27 cellular contexts compared by ENCODE assay signal in the genomic region with DNA sequence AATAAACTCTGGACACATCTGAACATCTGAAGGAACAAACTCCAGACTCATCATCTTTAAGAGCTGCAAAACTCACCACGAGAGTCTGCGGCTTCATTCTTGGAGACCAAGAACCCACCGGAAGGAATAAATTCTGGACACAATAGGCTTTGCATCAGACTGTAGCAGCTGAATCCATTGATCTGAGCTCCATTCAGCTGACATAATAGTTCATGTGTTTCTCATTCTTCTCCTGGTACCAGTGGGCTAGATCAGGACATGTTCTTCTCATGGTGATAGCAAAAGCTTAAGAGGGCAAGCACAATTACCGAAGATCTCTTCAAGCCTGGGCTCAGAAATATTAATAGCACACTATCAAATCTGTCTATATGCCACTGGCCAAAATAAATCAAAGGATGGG. TPM values are rescaled to one million over a fixed set of nuclear protein-coding genes. Genes with fewer than 3 reads are reported as not detected.
"Had no signal": no experiment of that assay in that cellular context is flagged by ENCODE, and none has a peak within 500 bp of the region (broad histone marks: within the 10 kb centered on the region; RNA-seq: fewer than 3 reads in every experiment).

No MANE protein-coding gene starts in this region.

- H3K4me1 Mint-ChIP-seq: activated CD4-positive, alpha-beta memory T cell treated with anti-CD3 and anti-CD28 coated beads, Interleukin-2, amount 10 ng/mL, durations not matched to agents 7 days and 5 days; activated naive CD4-positive, alpha-beta T cell treated with anti-CD3 and anti-CD28 coated beads, Interleukin-2, amount 50 U/mL, for 24 hours had no signal

- H3K27me3 Mint-ChIP-seq: activated CD4-positive, alpha-beta memory T cell treated with anti-CD3 and anti-CD28 coated beads, Interleukin-2, amount 10 ng/mL, durations not matched to agents 7 days and 5 days; activated naive CD4-positive, alpha-beta T cell treated with anti-CD3 and anti-CD28 coated beads, Interleukin-2, amount 50 U/mL, for 24 hours; activated T-cell treated with anti-CD3 and anti-CD28 coated beads, Interleukin-2, amount 50 U/mL, for 24 hours had no signal

- H3K27ac Mint-ChIP-seq: activated CD4-positive, alpha-beta memory T cell treated with anti-CD3 and anti-CD28 coated beads, Interleukin-2, amount 10 ng/mL, durations not matched to agents 7 days and 5 days; activated naive CD4-positive, alpha-beta T cell treated with anti-CD3 and anti-CD28 coated beads, Interleukin-2, amount 50 U/mL, for 24 hours; activated naive CD8-positive, alpha-beta T cell treated with anti-CD3 and anti-CD28 coated beads, Interleukin-2, amount 10 ng/mL, durations not matched to agents 7 days and 5 days; activated T-cell treated with anti-CD3 and anti-CD28 coated beads, Interleukin-2, amount 50 U/mL, for 24 hours; activated T-helper 2 cell treated with anti-CD3 and anti-CD28 coated beads, Interferon-gamma antibody, Interleukin-2, Interleukin-4, amounts not matched to agents 10 μg/mL and 5 μg/mL and 100 μg/mL, durations not matched to agents 14 hours and 24 hours and 36 hours had no signal

- DNase-seq: activated CD4-positive, alpha-beta memory T cell treated with anti-CD3 and anti-CD28 coated beads, Interleukin-2, amount 10 ng/mL, durations not matched to agents 7 days and 5 days; activated CD4-positive, alpha-beta T cell treated with anti-CD3 and anti-CD28 coated beads for 1 hour; activated CD4-positive, alpha-beta T cell treated with anti-CD3 and anti-CD28 coated beads for 48 hours; activated CD4-positive, CD25-positive, alpha-beta regulatory T cell; activated CD8-positive, alpha-beta memory T cell treated with anti-CD3 and anti-CD28 coated beads for 24 hours; activated gamma-delta T cell; activated naive CD4-positive, alpha-beta T cell treated with Interleukin-2 at 50 U/mL for 16 hours; activated naive CD8-positive, alpha-beta T cell treated with anti-CD3 and anti-CD28 coated beads, Interleukin-2, amount 10 ng/mL, durations not matched to agents 7 days and 5 days; activated T-cell treated with anti-CD3 and anti-CD28 coated beads, Interleukin-2, amount 50 U/mL, for 24 hours; body of pancreas; NCI-H1105; NCI-H1436; NCI-H1694; NCI-H1930; NCI-H2081 treated with DMSO at 0.1 percent for 48 hours; NCI-H345; NCI-H524 treated with DMSO at 0.1 percent for 48 hours; SHP77; SJCRH30; T1000; WERI-Rb-1 had no signal

- ATAC-seq: body of pancreas, K562, Panc1 had no signal

- H3K27ac ChIP-seq: body of pancreas, breast epithelium, SJCRH30, SK-N-MC, WERI-Rb-1 had no signal

- H3K4me3 Mint-ChIP-seq: activated CD4-positive, alpha-beta memory T cell treated with anti-CD3 and anti-CD28 coated beads, Interleukin-2, amount 10 ng/mL, durations not matched to agents 7 days and 5 days; activated naive CD4-positive, alpha-beta T cell treated with anti-CD3 and anti-CD28 coated beads, Interleukin-2, amount 50 U/mL, for 24 hours; activated naive CD8-positive, alpha-beta T cell treated with anti-CD3 and anti-CD28 coated beads, Interleukin-2, amount 10 ng/mL, durations not matched to agents 7 days and 5 days; activated T-cell treated with anti-CD3 and anti-CD28 coated beads, Interleukin-2, amount 50 U/mL, for 24 hours had no signal

- H3K9me3 Mint-ChIP-seq: activated CD4-positive, alpha-beta memory T cell treated with anti-CD3 and anti-CD28 coated beads, Interleukin-2, amount 10 ng/mL, durations not matched to agents 7 days and 5 days; activated naive CD4-positive, alpha-beta T cell treated with anti-CD3 and anti-CD28 coated beads, Interleukin-2, amount 50 U/mL, for 24 hours; activated naive CD8-positive, alpha-beta T cell treated with anti-CD3 and anti-CD28 coated beads, Interleukin-2, amount 10 ng/mL, durations not matched to agents 7 days and 5 days; activated T-cell treated with anti-CD3 and anti-CD28 coated beads, Interleukin-2, amount 50 U/mL, for 24 hours; activated T-helper 2 cell treated with anti-CD3 and anti-CD28 coated beads, Interferon-gamma antibody, Interleukin-2, Interleukin-4, amounts not matched to agents 10 μg/mL and 5 μg/mL and 100 μg/mL, durations not matched to agents 14 hours and 24 hours and 36 hours had no signal

- H3K36me3 Mint-ChIP-seq: activated naive CD4-positive, alpha-beta T cell treated with anti-CD3 and anti-CD28 coated beads, Interleukin-2, amount 50 U/mL, for 24 hours; activated naive CD8-positive, alpha-beta T cell treated with anti-CD3 and anti-CD28 coated beads, Interleukin-2, amount 10 ng/mL, durations not matched to agents 7 days and 5 days had no signal

RNA-seq across cellular contexts. Expression of a gene that starts 20.5 kb away (rescaled TPM):
- total RNA-seq: activated CD4-positive, alpha-beta memory T cell treated with anti-CD3 and anti-CD28 coated beads, Interleukin-2, amount 10 ng/mL, durations not matched to agents 7 days and 5 days had no signal
